18 cellular contexts compared by ENCODE assay signal in the genomic region with DNA sequence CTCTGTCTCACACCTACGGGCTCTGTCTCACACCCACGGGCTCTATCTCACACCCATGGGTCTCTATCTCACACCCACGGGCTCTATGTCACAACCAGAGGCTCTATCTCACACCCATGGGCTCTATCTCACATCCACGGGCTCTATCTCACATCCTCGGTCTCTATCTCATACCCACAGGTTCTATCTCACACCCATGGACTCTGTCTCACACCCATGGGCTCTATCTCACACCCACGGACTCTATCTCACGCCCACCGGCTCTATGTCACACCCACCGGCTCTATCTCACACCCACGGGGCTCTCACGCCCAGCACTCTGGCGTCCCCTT.
DNase-seq lines count a peak whose midpoint lies in the region; ATAC-seq and TF ChIP-seq lines count a peak whose summit lies in the region.
"Had no signal": no experiment of that assay in that cellular context is flagged by ENCODE, and none has a peak within 500 bp of the region (broad histone marks: within the 10 kb centered on the region; RNA-seq: fewer than 3 reads in every experiment).

No MANE protein-coding gene starts in this region.

- H3K4ac ChIP-seq in mesendoderm (ENCODE audit: low read depth, low read length): no peak overlapping the region

- H3K36me3 ChIP-seq in GM23248 (ENCODE audit: low read depth) (no peaks in the 10 kb centered on the region), mesendoderm (ENCODE audit: control insufficient read depth, insufficient read depth, low read length) (no peaks in the 10 kb centered on the region), smooth muscle cell (ENCODE audit: low read depth) (no peaks in the 10 kb centered on the region)

- no peak for TF ChIP-seq CTCF in brain (conservative IDR thresholded peaks at IDR 0.05)
- no peak for TF ChIP-seq CTCF in smooth muscle cell (IDR thresholded peaks at IDR 0.05; ENCODE audit: borderline replicate concordance, insufficient read depth, poor library complexity, severe bottlenecking)

- no peaks in the 10 kb centered on the region for H3K79me2 ChIP-seq in GM23248 (ENCODE audit: insufficient read depth)
- H3K79me2 ChIP-seq in mesendoderm (ENCODE audit: control insufficient read depth, insufficient read depth, low read length): no peaks in the 10 kb centered on the region
- peaks cover 84% of the 10 kb centered on the region for H3K79me2 ChIP-seq in smooth muscle cell (ENCODE audit: low read depth)

- no peak overlapping the region for H2AK5ac ChIP-seq in mesendoderm (ENCODE audit: low read length)

- no peak overlapping the region for H2BK120ac ChIP-seq in mesendoderm (ENCODE audit: low read depth, low read length)

- H3K27me3 Mint-ChIP-seq in brain: no peaks in the 10 kb centered on the region

- peaks cover 25% of the 10 kb centered on the region for H3K4me1 ChIP-seq in GM23248 (ENCODE audit: insufficient read depth)
- peaks cover 8% of the 10 kb centered on the region for H3K4me1 ChIP-seq in mesendoderm (ENCODE audit: control insufficient read depth, low read depth, low read length)
- peaks cover 23% of the 10 kb centered on the region for H3K4me1 ChIP-seq in smooth muscle cell (ENCODE audit: low read depth)

- H4K8ac ChIP-seq in mesendoderm (ENCODE audit: low read depth, low read length): no peak overlapping the region

- H3K56ac ChIP-seq in mesendoderm (ENCODE audit: low read length): no peak overlapping the region

- H3F3A ChIP-seq in GM23248 (ENCODE audit: insufficient read depth) (peaks cover 19% of the 10 kb centered on the region), smooth muscle cell (ENCODE audit: low read depth) (peaks cover 79% of the 10 kb centered on the region)

- H3K27me3 ChIP-seq in GM23248 (replicated peaks; ENCODE audit: insufficient read depth) (no peaks in the 10 kb centered on the region), mesendoderm (ENCODE audit: insufficient read depth, low read length, poor library complexity) (no peaks in the 10 kb centered on the region), smooth muscle cell (ENCODE audit: low read depth) (no peaks in the 10 kb centered on the region)

- no peaks in the 10 kb centered on the region for H3K9me3 ChIP-seq in GM23248 (ENCODE audit: low read depth)
- no peaks in the 10 kb centered on the region for H3K9me3 ChIP-seq in smooth muscle cell (replicated peaks; ENCODE audit: low read depth)

- H3K27ac ChIP-seq in GM23248 (peak overlapping the region; percentile 84), mesendoderm (ENCODE audit: low read depth, low read length) (peak overlapping the region; percentile 15), smooth muscle cell (ENCODE audit: low read depth) (peak overlapping the region; percentile 97)

- no peak overlapping the region for H3K18ac ChIP-seq in mesendoderm (ENCODE audit: low read length)

- H3K4me3 Mint-ChIP-seq in brain: no peak overlapping the region
- H3K4me3 Mint-ChIP-seq: activated CD4-positive, alpha-beta T cell treated with anti-CD3 and anti-CD28 coated beads, Interleukin-2, amount 10 ng/mL, durations not matched to agents 24 days and 14 days; activated naive CD4-positive, alpha-beta T cell treated with anti-CD3 and anti-CD28 coated beads for 36 hours; dendritic cell treated with granulocyte-macrophage colony-stimulating factor and Interleukin-4, amounts not matched to agents 40 ng/mL and 50 ng/mL, for 4 days; naive thymus-derived CD8-positive, alpha-beta T cell had no signal

- peaks cover 49% of the 10 kb centered on the region for H3K4me1 Mint-ChIP-seq in brain
- H3K4me1 Mint-ChIP-seq: activated CD4-positive, alpha-beta T cell treated with anti-CD3 and anti-CD28 coated beads, Interleukin-2, amount 10 ng/mL, durations not matched to agents 24 days and 14 days had no signal

- peaks cover 2% of the 10 kb centered on the region for H3K79me1 ChIP-seq in mesendoderm (ENCODE audit: low read length)

- peak overlapping the region in 3 of 5 experiments; percentile 47 to 71 (median 52) for H3K27ac Mint-ChIP-seq in brain
- H3K27ac Mint-ChIP-seq: activated CD4-positive, alpha-beta T cell treated with anti-CD3 and anti-CD28 coated beads, Interleukin-2, amount 10 ng/mL, durations not matched to agents 24 days and 14 days; activated naive CD4-positive, alpha-beta T cell treated with anti-CD3 and anti-CD28 coated beads for 36 hours; dendritic cell treated with granulocyte-macrophage colony-stimulating factor and Interleukin-4, amounts not matched to agents 40 ng/mL and 50 ng/mL, for 4 days had no signal

- peak overlapping the region; percentile 47 for H3K9ac ChIP-seq in GM23248
- no peak overlapping the region for H3K9ac ChIP-seq in mesendoderm (ENCODE audit: low read length)
- peak overlapping the region; percentile 81 for H3K9ac ChIP-seq in smooth muscle cell (ENCODE audit: low read depth)

- no peak for DNase-seq in GM23248
- no peak for DNase-seq in mesendoderm
- no peak for DNase-seq in smooth muscle cell (lab: John Stamatoyannopoulos, UW; ENCODE audit: unreplicated experiment)
- no peak for DNase-seq in HPDE6-E6E7 (ENCODE audit: extremely low spot score)
- DNase-seq in NCI-H226: no peak
- DNase-seq: activated CD4-positive, alpha-beta T cell treated with anti-CD3 and anti-CD28 coated beads, Interleukin-2, amount 10 ng/mL, durations not matched to agents 24 days and 14 days; activated naive CD4-positive, alpha-beta T cell treated with anti-CD3 and anti-CD28 coated beads for 36 hours; AML-193; GF-D8; naive thymus-derived CD8-positive, alpha-beta T cell; NCI-H1417; NCI-H748 treated with DMSO at 0.1 percent for 48 hours; retina had no signal

- in situ Hi-C loops in GM23248 (cut with MboI): no loop called here

- H3K4me3 ChIP-seq in GM23248 (no peak overlapping the region), mesendoderm (ENCODE audit: low read length) (no peak overlapping the region), smooth muscle cell (no peak overlapping the region)
- H3K4me3 ChIP-seq: lung had no signal

- H2AFZ ChIP-seq in GM23248: no peak overlapping the region
- H2AFZ ChIP-seq in smooth muscle cell (ENCODE audit: low read depth): no peak overlapping the region

- H2BK5ac ChIP-seq in mesendoderm (ENCODE audit: low read length): no peak overlapping the region

- H3K9me3 Mint-ChIP-seq in brain: peaks cover 3 to 9% (median 6%) of the 10 kb centered on the region in 5 experiments

- H3K4me2 ChIP-seq in GM23248 (ENCODE audit: unreplicated experiment) (peak overlapping the region; percentile 21), mesendoderm (ENCODE audit: low read length) (no peak overlapping the region), smooth muscle cell (no peak overlapping the region)

- H4K5ac ChIP-seq in mesendoderm (ENCODE audit: low read length): no peak overlapping the region

- H3K23ac ChIP-seq in mesendoderm (ENCODE audit: low read length): no peak overlapping the region

- WGBS in GM23248 (ENCODE audit: low coverage in 1 of 2, low lambda C conversion rate in 2 of 2, missing lambda C conversion rate in 2 of 2), 2 experiments: 92 to 98% methylated on average over 8 to 12 of the region's 12 CpGs
- no CpG with 5 or more reads among the region's 12 CpGs for WGBS in mesendoderm (ENCODE audit: extremely low coverage, insufficient coverage, low lambda C conversion rate)
- 91% methylated on average over 12 of the region's 12 CpGs for WGBS in smooth muscle cell (ENCODE audit: low lambda C conversion rate)

- H2BK15ac ChIP-seq in mesendoderm (replicated peaks; ENCODE audit: low read depth): no peak overlapping the region

- ATAC-seq in GM21515 (IDR thresholded peaks at IDR 0.05; ENCODE audit: unreplicated experiment) (no peak), GM18519 (IDR thresholded peaks at IDR 0.05; ENCODE audit: low FRiP score, unreplicated experiment) (no peak)
- ATAC-seq: naive thymus-derived CD8-positive, alpha-beta T cell had no signal

- H4K20me1 ChIP-seq in GM23248 (ENCODE audit: insufficient read depth) (no peaks in the 10 kb centered on the region), smooth muscle cell (ENCODE audit: low read depth) (peaks cover 38% of the 10 kb centered on the region)

- H3K9me2 ChIP-seq in GM23248 (ENCODE audit: insufficient read depth): no peaks in the 10 kb centered on the region

- H3K36me3 Mint-ChIP-seq in brain: peaks cover 14% of the 10 kb centered on the region
- H3K36me3 Mint-ChIP-seq: naive thymus-derived CD8-positive, alpha-beta T cell had no signal

Comparison
In these comparisons a context has a peak if more than half of its experiments do, and no peak if none do; other contexts are left out.
1. H3K27ac ChIP-seq: peak in every context shown above with its lines; median percentile 97 in smooth muscle cell; 84 in GM23248; 15 in mesendoderm.